Comparison of ENCODE assay signal across 26 cellular contexts in genomic region chr7:7290429-7291122, GRCh38.
"Had no signal": no experiment of that assay in that cellular context is flagged by ENCODE, and none has a peak within 500 bp of the region (broad histone marks: within the 10 kb centered on the region; RNA-seq: fewer than 3 reads in every experiment).

No MANE protein-coding gene starts in this region.

- H3K9ac ChIP-seq: parathyroid adenoma had no signal

- H3K36me3 ChIP-seq: neutrophil, ovary, right lobe of liver, sigmoid colon, stomach, thoracic aorta, thyroid gland, tibial nerve, upper lobe of left lung, vagina had no signal

- H3K4me1 ChIP-seq: psoas muscle, right lobe of liver, sigmoid colon, stomach, thyroid gland, tibial nerve, upper lobe of left lung, vagina had no signal

- H3K79me2 ChIP-seq: parathyroid adenoma had no signal

- DNase-seq: nephron progenitor cell; nucleus accumbens; ovary; posterior cingulate gyrus; psoas muscle; right cardiac atrium; right lobe of liver; sigmoid colon; small intestine; stimulated activated CD4-positive, alpha-beta T cell treated with anti-CD3 and anti-CD28 coated beads, Interleukin-15, amount 100 ng/mL, for 24 hours; stimulated activated CD4-positive, alpha-beta T cell treated with anti-CD3 and anti-CD28 coated beads, Interleukin-2, amount 100 ng/mL, for 24 hours; stimulated activated CD4-positive, alpha-beta T cell treated with anti-CD3 and anti-CD28 coated beads, Interleukin-2, amount 100 ng/mL, for 48 hours; stimulated activated CD4-positive, alpha-beta T cell treated with anti-CD3 and anti-CD28 coated beads, Interleukin-4, amount 100 ng/mL, for 24 hours; stimulated activated naive B cell treated with anti-CD40 and anti-IgM and Interleukin-4, amounts not matched to agents 10 μg/mL and 1 μg/mL and 100 μg/mL, for 72 hours; stimulated activated naive CD4-positive, alpha-beta T cell treated with Interleukin-2 at 50 U/mL for 16 hours; stomach; thyroid gland; upper lobe of left lung had no signal

- ATAC-seq: natural killer cell treated with Interleukin-12 subunit alpha and Interleukin-12 subunit beta and Interleukin-15 and Interleukin-18, amount 100 ng/mL, for 72 hours; psoas muscle; right cardiac atrium; stimulated activated effector memory CD8-positive, alpha-beta T cell treated with anti-CD3 and anti-CD28 coated beads, Interleukin-12 subunit alpha, Interleukin-12 subunit beta, amount 100 ng/mL, for 72 hours; stimulated activated naive B cell treated with anti-CD40 and anti-IgM and Interleukin-4, amounts not matched to agents 10 μg/mL and 1 μg/mL and 100 μg/mL, for 72 hours had no signal

- FAIRE-seq: small intestine, urothelium cell line had no signal

- H3K4me3 ChIP-seq: ovary, psoas muscle, right lobe of liver, sigmoid colon, stomach, thoracic aorta, thyroid gland, tibial nerve, upper lobe of left lung, vagina had no signal

- H3K27me3 ChIP-seq: neutrophil, ovary, right lobe of liver, sigmoid colon, stomach, thyroid gland, tibial nerve, upper lobe of left lung, vagina had no signal

- H3K9me3 ChIP-seq: neutrophil, ovary, right lobe of liver, thoracic aorta, thyroid gland, vagina had no signal

- H2AFZ ChIP-seq: parathyroid adenoma had no signal

- H3K27ac ChIP-seq: neutrophil, ovary, parathyroid adenoma, psoas muscle, right lobe of liver, sigmoid colon, stomach, thoracic aorta, thyroid gland, tibial nerve, upper lobe of left lung, vagina had no signal
